1 cellular context compared by ENCODE assay signal in genomic region chr11:2989551-2989950, GRCh38.
TF ChIP-seq lines count a peak whose summit lies in the region.

No MANE protein-coding gene starts in this region.

TF ChIP-seq in SK-N-SH, 30 proteins besides CTCF, POLR2A, EP300 and RAD21 (continued from another document):
- TF ChIP-seq GATA2 (CRISPR knock-in tag; IDR thresholded peaks at IDR 0.05) (no peak), REST (IDR thresholded peaks at IDR 0.05; ENCODE audit: low read depth, low read length) (no peak), TAF1 (IDR thresholded peaks at IDR 0.05; ENCODE audit: borderline replicate concordance, low read depth, low read length) (no peak), FOXM1 (IDR thresholded peaks at IDR 0.05; ENCODE audit: low read depth) (no peak), CHD2 (IDR thresholded peaks at IDR 0.05; ENCODE audit: low read length, partially characterized antibody) (no peak), USF1 (IDR thresholded peaks at IDR 0.05; ENCODE audit: borderline replicate concordance, low read depth) (no peak), RFX5 (IDR thresholded peaks at IDR 0.05; ENCODE audit: low read length) (no peak), SMC3 (IDR thresholded peaks at IDR 0.05; ENCODE audit: low read depth, low read length) (no peak), MXI1 (IDR thresholded peaks at IDR 0.05; ENCODE audit: low read depth, low read length) (no peak), RCOR1 (IDR thresholded peaks at IDR 0.05; ENCODE audit: low read length) (no peak), RXRA (IDR thresholded peaks at IDR 0.05; ENCODE audit: borderline replicate concordance, low read depth) (no peak)
- TF ChIP-seq, protein P1, sequence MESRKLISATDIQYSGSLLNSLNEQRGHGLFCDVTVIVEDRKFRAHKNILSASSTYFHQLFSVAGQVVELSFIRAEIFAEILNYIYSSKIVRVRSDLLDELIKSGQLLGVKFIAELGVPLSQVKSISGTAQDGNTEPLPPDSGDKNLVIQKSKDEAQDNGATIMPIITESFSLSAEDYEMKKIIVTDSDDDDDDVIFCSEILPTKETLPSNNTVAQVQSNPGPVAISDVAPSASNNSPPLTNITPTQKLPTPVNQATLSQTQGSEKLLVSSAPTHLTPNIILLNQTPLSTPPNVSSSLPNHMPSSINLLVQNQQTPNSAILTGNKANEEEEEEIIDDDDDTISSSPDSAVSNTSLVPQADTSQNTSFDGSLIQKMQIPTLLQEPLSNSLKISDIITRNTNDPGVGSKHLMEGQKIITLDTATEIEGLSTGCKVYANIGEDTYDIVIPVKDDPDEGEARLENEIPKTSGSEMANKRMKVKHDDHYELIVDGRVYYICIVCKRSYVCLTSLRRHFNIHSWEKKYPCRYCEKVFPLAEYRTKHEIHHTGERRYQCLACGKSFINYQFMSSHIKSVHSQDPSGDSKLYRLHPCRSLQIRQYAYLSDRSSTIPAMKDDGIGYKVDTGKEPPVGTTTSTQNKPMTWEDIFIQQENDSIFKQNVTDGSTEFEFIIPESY (IDR thresholded peaks at IDR 0.05; ENCODE audit: borderline replicate concordance, low read depth): no peak
